8 cellular contexts compared by ENCODE assay signal in the genomic region with DNA sequence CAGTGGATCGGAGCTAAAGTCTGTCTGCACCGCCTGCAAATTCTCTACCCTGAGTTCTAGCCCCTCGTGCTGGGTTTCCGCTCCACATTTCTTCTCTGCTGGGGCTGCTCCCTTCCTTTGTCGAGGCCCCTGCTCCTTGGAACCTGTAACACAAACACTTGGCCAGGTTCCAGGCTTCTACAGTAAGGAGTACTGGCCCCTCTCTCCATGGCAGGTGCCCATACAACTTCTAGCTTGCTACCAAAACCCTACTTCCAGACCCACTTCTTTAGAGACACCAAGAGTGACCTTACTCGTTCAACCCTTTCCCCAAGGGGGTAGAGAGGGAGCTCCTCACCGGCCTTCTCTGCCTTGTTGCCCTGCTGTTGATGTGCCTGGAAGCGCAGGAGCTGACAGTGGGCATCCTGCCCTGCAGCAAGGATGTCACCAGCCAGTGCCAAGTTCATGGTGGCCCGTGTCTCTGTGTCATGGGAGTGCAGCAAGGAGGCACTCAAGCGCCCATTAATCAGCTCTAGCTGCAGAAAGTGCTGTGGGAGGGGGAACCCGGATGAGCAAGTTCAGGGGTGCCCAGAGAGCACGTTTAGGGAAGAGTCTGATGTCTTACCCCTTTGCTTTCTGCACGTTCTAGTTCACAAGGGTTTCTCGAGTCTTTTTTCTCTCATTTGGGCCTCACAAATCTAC. TPM values are rescaled to one million over a fixed set of nuclear protein-coding genes. Genes with fewer than 3 reads are reported as not detected.
DNase-seq lines count a peak whose midpoint lies in the region; ATAC-seq and TF ChIP-seq lines count a peak whose summit lies in the region.

No MANE protein-coding gene starts in this region.

- H3K9ac ChIP-seq in ES-I3 (ENCODE audit: low read depth, low read length), result peak overlapping the region; percentile 96
- H3K9ac ChIP-seq in endocrine pancreas (ENCODE audit: control insufficient read depth, insufficient read depth, low read length), result peak overlapping the region; percentile 74

- H3K36me3 ChIP-seq in ES-I3 (ENCODE audit: insufficient read depth, low read length), result peaks cover 8% of the 10 kb centered on the region
- peaks cover 45% of the 10 kb centered on the region for H3K36me3 ChIP-seq in SJSA1
- peaks cover 6% of the 10 kb centered on the region for H3K36me3 ChIP-seq in endocrine pancreas (ENCODE audit: control insufficient read depth, insufficient read depth, low read length)

- H3K27me3 ChIP-seq in SJSA1 (replicated peaks) (no peaks in the 10 kb centered on the region), endocrine pancreas (ENCODE audit: control insufficient read depth, insufficient read depth, low read length) (no peaks in the 10 kb centered on the region)

- DNase-seq in SJSA1 (ENCODE audit: low read depth in 1 of 2, low spot score in 2 of 2) (peak in 1 of 2 experiments; percentile 29), neural crest cell (ENCODE audit: low read depth, low spot score) (no peak), SHP77 treated with DMSO at 0.1 percent for 48 hours (lab: John Stamatoyannopoulos, UW) (no peak)

- peaks cover 6% of the 10 kb centered on the region; the same call in 1 of the 2 replicates for H3K4me1 ChIP-seq in ES-I3 (ENCODE audit: insufficient read depth, low read length)
- H3K4me1 ChIP-seq in SJSA1 (replicated peaks), result peaks cover 14% of the 10 kb centered on the region
- H3K4me1 ChIP-seq in endocrine pancreas (ENCODE audit: control insufficient read depth, insufficient read depth, low read length), result no peaks in the 10 kb centered on the region

- TF ChIP-seq CTCF in neural crest cell (conservative IDR thresholded peaks at IDR 0.05), result no peak

- H3K36me3 Mint-ChIP-seq in neural crest cell (ENCODE audit: low read depth), result peaks cover 2% of the 10 kb centered on the region

- peaks cover 12% of the 10 kb centered on the region for H3K4me1 Mint-ChIP-seq in neural crest cell

- H3K9me3 ChIP-seq in ES-I3 (ENCODE audit: control insufficient read depth, insufficient read depth, low read length) (no peaks in the 10 kb centered on the region), SJSA1 (replicated peaks) (no peaks in the 10 kb centered on the region), endocrine pancreas (ENCODE audit: control insufficient read depth, low read length) (no peaks in the 10 kb centered on the region)

- no peaks in the 10 kb centered on the region for H3K27me3 Mint-ChIP-seq in neural crest cell (ENCODE audit: low read depth)

- peak overlapping the region; percentile 94 for H3K4me3 Mint-ChIP-seq in neural crest cell

- peak overlapping the region; percentile 35 for H3K27ac Mint-ChIP-seq in neural crest cell (ENCODE audit: unreplicated experiment)

- H3K9me3 Mint-ChIP-seq in neural crest cell, result no peaks in the 10 kb centered on the region

- H3K4me3 ChIP-seq in SJSA1 (peak overlapping the region; percentile 94), endocrine pancreas (ENCODE audit: control insufficient read depth, insufficient read depth, low read length) (peak overlapping the region; percentile 73)

- no peak overlapping the region for H3K27ac ChIP-seq in SJSA1

- ATAC-seq in HG02763 (IDR thresholded peaks at IDR 0.05; ENCODE audit: unreplicated experiment), result no peak
- no peak for ATAC-seq in GM18520 (IDR thresholded peaks at IDR 0.05; ENCODE audit: unreplicated experiment)
- ATAC-seq in GM19452 (IDR thresholded peaks at IDR 0.05; ENCODE audit: unreplicated experiment), result no peak

RNA-seq across cellular contexts. Expression of gene PREB, which starts 1.1 kb away (rescaled TPM):
- 87.4 and 101 TPM in 2 replicates for total RNA-seq in SJSA1 (2014; rRNA removed; shearing (Covaris generic))
- total RNA-seq in neural crest cell, result 52.5 and 56.3 TPM in 2 replicates

RNA-seq across cellular contexts. Expression of gene PRR30, which starts 5.9 kb away (rescaled TPM):
- not detected in 2 replicates for total RNA-seq in SJSA1 (2014; rRNA removed; shearing (Covaris generic))
- total RNA-seq in neural crest cell, result not detected in 2 replicates

RNA-seq across cellular contexts. Expression of gene ABHD1, which starts 9.7 kb away (rescaled TPM):
- total RNA-seq in SJSA1 (2014; rRNA removed; shearing (Covaris generic)), result not detected in 2 replicates
- 0.47 and 0.82 TPM in 2 replicates for total RNA-seq in neural crest cell

RNA-seq across cellular contexts. Expression of gene CGREF1, which starts 14.4 kb away (rescaled TPM):
- 2.1 and 3.1 TPM in 2 replicates for total RNA-seq in SJSA1 (2014; rRNA removed; shearing (Covaris generic))
- 1.3 and 2.1 TPM in 2 replicates for total RNA-seq in neural crest cell

RNA-seq across cellular contexts. Expression of gene TCF23, which starts 15.5 kb away (rescaled TPM):
- not detected in 2 replicates for total RNA-seq in SJSA1 (2014; rRNA removed; shearing (Covaris generic))
- not detected in 2 replicates for total RNA-seq in neural crest cell
